7 cellular contexts compared by ENCODE assay signal in genomic region chr6:111259089-111259831, GRCh38.
DNase-seq lines count a peak whose midpoint lies in the region; ATAC-seq, FAIRE-seq and TF ChIP-seq lines count a peak whose summit lies in the region.

No MANE protein-coding gene starts in this region.

- no peaks in the 10 kb centered on the region for H3K36me3 Mint-ChIP-seq in T-helper 17 cell (ENCODE audit: low read depth)
- H3K36me3 Mint-ChIP-seq in astrocyte (ENCODE audit: low read depth, unreplicated experiment), result no peaks in the 10 kb centered on the region

- H3K9ac ChIP-seq in astrocyte (ENCODE audit: low read length) (peak overlapping the region; percentile 85), rectal smooth muscle tissue (ENCODE audit: low read length) (peak overlapping the region; percentile 92)

- H3K4me1 Mint-ChIP-seq in T-helper 17 cell (peaks cover 18% of the 10 kb centered on the region), astrocyte (ENCODE audit: low read depth, unreplicated experiment) (peaks cover 21% of the 10 kb centered on the region)

- H3K4me1 ChIP-seq in astrocyte (ENCODE audit: insufficient read depth, low read length), result peaks cover 24% of the 10 kb centered on the region
- H3K4me1 ChIP-seq in rectal smooth muscle tissue (ENCODE audit: control insufficient read depth, insufficient read depth, low read length), result peaks cover 2% of the 10 kb centered on the region

- H2AFZ ChIP-seq in astrocyte (ENCODE audit: low read depth, low read length), result peak overlapping the region; percentile 80

- no peaks in the 10 kb centered on the region for H3K9me3 ChIP-seq in T-helper 17 cell (ENCODE audit: control insufficient read depth, low read length, poor library complexity, severe bottlenecking)
- H3K9me3 ChIP-seq in astrocyte (ENCODE audit: insufficient read depth, low read depth, low read length), result no peaks in the 10 kb centered on the region

- H3K27me3 Mint-ChIP-seq in T-helper 17 cell, result peaks cover 9% of the 10 kb centered on the region
- H3K27me3 Mint-ChIP-seq in astrocyte (ENCODE audit: low read depth, unreplicated experiment), result peaks cover 1% of the 10 kb centered on the region

- H3K27me3 ChIP-seq in astrocyte (ENCODE audit: insufficient read depth, low read length) (peaks cover 6% of the 10 kb centered on the region), rectal smooth muscle tissue (ENCODE audit: control insufficient read depth, insufficient read depth, low read length) (no peaks in the 10 kb centered on the region)

- DNase-seq in NCI-H1694 (lab: John Stamatoyannopoulos, UW), result peak; percentile 92
- peak; percentile 96 to 99 (median 97) for DNase-seq in T-helper 17 cell
- peak; percentile 96 for DNase-seq in astrocyte (ENCODE audit: low read depth)
- peak; percentile 96 for DNase-seq in hepatic stellate cell (ENCODE audit: low spot score)

- peak overlapping the region; percentile 93 for H3K27ac Mint-ChIP-seq in T-helper 17 cell
- H3K27ac Mint-ChIP-seq in astrocyte (ENCODE audit: unreplicated experiment), result peak overlapping the region; percentile 88

- peaks cover 6% of the 10 kb centered on the region for H4K20me1 ChIP-seq in astrocyte (ENCODE audit: insufficient read depth, low read length)

- peak overlapping the region; percentile 86 for H3K4me3 Mint-ChIP-seq in T-helper 17 cell
- H3K4me3 Mint-ChIP-seq in astrocyte (ENCODE audit: unreplicated experiment), result peak overlapping the region; percentile 86

- ATAC-seq in HG02885 (IDR thresholded peaks at IDR 0.05; ENCODE audit: poor library complexity, unreplicated experiment), result peak; percentile 98
- peak; percentile 97 for ATAC-seq in T-helper 17 cell

- H3K27ac ChIP-seq in astrocyte (ENCODE audit: low read depth, low read length), result peak overlapping the region; percentile 81
- H3K27ac ChIP-seq in rectal smooth muscle tissue (ENCODE audit: low read depth, low read length), result peak overlapping the region; percentile 84

- peak overlapping the region; percentile 83 for H3K4me2 ChIP-seq in astrocyte (ENCODE audit: low read length)

- FAIRE-seq in astrocyte (lab: Jason Lieb, UNC), result peak; percentile 98

- peak; percentile 91 for TF ChIP-seq CTCF in astrocyte (IDR thresholded peaks at IDR 0.05; ENCODE audit: insufficient read depth, low read depth, low read length)

- H3K4me3 ChIP-seq in astrocyte (ENCODE audit: insufficient read depth, low read depth, low read length) (peak overlapping the region; percentile 74), rectal smooth muscle tissue (ENCODE audit: low read length) (peak overlapping the region; percentile 92)

- peak; percentile 89 for TF ChIP-seq POLR2A in GM15510 (IDR thresholded peaks at IDR 0.05; ENCODE audit: borderline replicate concordance, extremely low read depth, insufficient read length)

- H3K36me3 ChIP-seq in astrocyte (ENCODE audit: insufficient read depth, low read length) (no peaks in the 10 kb centered on the region), rectal smooth muscle tissue (ENCODE audit: control insufficient read depth, insufficient read depth, low read length) (peaks cover 4% of the 10 kb centered on the region)

- no peaks in the 10 kb centered on the region for H3K9me3 Mint-ChIP-seq in astrocyte (ENCODE audit: unreplicated experiment)

- peaks cover 29% of the 10 kb centered on the region for H3K79me2 ChIP-seq in astrocyte (ENCODE audit: insufficient read depth, low read length)

Comparison
In these comparisons a context has a peak if more than half of its experiments do, and no peak if none do; other contexts are left out.
1. Peak in every context shown above with its lines: DNase-seq, ATAC-seq, H3K4me3 ChIP-seq and H3K27ac ChIP-seq.